In the genomic region with DNA sequence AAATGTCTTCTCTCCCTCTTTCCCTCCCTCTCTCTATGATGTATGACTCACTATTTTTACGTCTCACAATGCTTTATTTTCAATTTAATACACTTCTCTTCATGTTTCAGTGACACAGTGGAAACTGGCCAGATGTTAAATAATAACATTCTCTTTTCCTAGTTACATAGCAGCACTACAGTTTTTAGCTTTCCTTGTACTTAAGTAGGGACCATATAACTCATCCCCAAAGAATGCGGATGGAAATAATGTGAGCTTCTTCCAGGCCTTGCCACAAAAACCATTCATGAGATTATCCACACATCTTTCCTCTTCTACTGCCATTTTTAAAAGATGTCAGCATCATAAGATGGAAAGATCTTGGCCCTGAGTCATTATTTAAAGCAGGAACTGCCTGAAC, we compare ENCODE assay signal across 1 cellular context.
TF ChIP-seq lines count a peak whose summit lies in the region.

No MANE protein-coding gene starts in this region.

TF ChIP-seq in SK-N-SH, 30 proteins besides CTCF, POLR2A, EP300 and RAD21 (continued from another document):
- TF ChIP-seq SIN3A (IDR thresholded peaks at IDR 0.05; ENCODE audit: borderline replicate concordance, low read depth, low read length) (peak; percentile 74; the same call in 1 of the 2 replicates), RCOR1 (IDR thresholded peaks at IDR 0.05; ENCODE audit: low read length) (no peak), JUND (IDR thresholded peaks at IDR 0.05) (peak; percentile 91), NRF1 (IDR thresholded peaks at IDR 0.05; ENCODE audit: low read depth, low read length) (no peak), FOSL2 (IDR thresholded peaks at IDR 0.05; ENCODE audit: borderline replicate concordance, low read depth) (peak; percentile 73), FOXJ3 (CRISPR knock-in tag; IDR thresholded peaks at IDR 0.05) (no peak), YY1 (IDR thresholded peaks at IDR 0.05; ENCODE audit: low read depth) (peak; percentile 71; the same call in 1 of the 2 replicates), GABPA (IDR thresholded peaks at IDR 0.05; ENCODE audit: low read depth) (no peak), ELF1 (IDR thresholded peaks at IDR 0.05) (peak; percentile 96), RFX5 (IDR thresholded peaks at IDR 0.05; ENCODE audit: low read length) (no peak), SMC3 (IDR thresholded peaks at IDR 0.05; ENCODE audit: low read depth, low read length) (no peak), RXRA (IDR thresholded peaks at IDR 0.05; ENCODE audit: borderline replicate concordance, low read depth) (no peak; the same call in 1 of the 2 replicates), GATA2 (CRISPR knock-in tag; IDR thresholded peaks at IDR 0.05) (no peak), TCF12 (IDR thresholded peaks at IDR 0.05) (peak; percentile 86), FOXM1 (IDR thresholded peaks at IDR 0.05; ENCODE audit: low read depth) (peak; percentile 81)
- TF ChIP-seq, protein P1, sequence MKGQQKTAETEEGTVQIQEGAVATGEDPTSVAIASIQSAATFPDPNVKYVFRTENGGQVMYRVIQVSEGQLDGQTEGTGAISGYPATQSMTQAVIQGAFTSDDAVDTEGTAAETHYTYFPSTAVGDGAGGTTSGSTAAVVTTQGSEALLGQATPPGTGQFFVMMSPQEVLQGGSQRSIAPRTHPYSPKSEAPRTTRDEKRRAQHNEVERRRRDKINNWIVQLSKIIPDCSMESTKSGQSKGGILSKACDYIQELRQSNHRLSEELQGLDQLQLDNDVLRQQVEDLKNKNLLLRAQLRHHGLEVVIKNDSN (IDR thresholded peaks at IDR 0.05; ENCODE audit: borderline replicate concordance, low read depth), result no peak
- TF ChIP-seq, protein P2, sequence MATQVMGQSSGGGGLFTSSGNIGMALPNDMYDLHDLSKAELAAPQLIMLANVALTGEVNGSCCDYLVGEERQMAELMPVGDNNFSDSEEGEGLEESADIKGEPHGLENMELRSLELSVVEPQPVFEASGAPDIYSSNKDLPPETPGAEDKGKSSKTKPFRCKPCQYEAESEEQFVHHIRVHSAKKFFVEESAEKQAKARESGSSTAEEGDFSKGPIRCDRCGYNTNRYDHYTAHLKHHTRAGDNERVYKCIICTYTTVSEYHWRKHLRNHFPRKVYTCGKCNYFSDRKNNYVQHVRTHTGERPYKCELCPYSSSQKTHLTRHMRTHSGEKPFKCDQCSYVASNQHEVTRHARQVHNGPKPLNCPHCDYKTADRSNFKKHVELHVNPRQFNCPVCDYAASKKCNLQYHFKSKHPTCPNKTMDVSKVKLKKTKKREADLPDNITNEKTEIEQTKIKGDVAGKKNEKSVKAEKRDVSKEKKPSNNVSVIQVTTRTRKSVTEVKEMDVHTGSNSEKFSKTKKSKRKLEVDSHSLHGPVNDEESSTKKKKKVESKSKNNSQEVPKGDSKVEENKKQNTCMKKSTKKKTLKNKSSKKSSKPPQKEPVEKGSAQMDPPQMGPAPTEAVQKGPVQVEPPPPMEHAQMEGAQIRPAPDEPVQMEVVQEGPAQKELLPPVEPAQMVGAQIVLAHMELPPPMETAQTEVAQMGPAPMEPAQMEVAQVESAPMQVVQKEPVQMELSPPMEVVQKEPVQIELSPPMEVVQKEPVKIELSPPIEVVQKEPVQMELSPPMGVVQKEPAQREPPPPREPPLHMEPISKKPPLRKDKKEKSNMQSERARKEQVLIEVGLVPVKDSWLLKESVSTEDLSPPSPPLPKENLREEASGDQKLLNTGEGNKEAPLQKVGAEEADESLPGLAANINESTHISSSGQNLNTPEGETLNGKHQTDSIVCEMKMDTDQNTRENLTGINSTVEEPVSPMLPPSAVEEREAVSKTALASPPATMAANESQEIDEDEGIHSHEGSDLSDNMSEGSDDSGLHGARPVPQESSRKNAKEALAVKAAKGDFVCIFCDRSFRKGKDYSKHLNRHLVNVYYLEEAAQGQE (IDR thresholded peaks at IDR 0.05; ENCODE audit: low read depth, low read length), result no peak
- TF ChIP-seq, protein P3, sequence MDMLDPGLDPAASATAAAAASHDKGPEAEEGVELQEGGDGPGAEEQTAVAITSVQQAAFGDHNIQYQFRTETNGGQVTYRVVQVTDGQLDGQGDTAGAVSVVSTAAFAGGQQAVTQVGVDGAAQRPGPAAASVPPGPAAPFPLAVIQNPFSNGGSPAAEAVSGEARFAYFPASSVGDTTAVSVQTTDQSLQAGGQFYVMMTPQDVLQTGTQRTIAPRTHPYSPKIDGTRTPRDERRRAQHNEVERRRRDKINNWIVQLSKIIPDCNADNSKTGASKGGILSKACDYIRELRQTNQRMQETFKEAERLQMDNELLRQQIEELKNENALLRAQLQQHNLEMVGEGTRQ (IDR thresholded peaks at IDR 0.05; ENCODE audit: borderline replicate concordance, low read depth, low read length), result no peak
- TF ChIP-seq, protein P4, sequence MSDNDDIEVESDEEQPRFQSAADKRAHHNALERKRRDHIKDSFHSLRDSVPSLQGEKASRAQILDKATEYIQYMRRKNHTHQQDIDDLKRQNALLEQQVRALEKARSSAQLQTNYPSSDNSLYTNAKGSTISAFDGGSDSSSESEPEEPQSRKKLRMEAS (IDR thresholded peaks at IDR 0.05; ENCODE audit: low read depth), result 0 out of 2 replicates have a peak, but pooled peaks have one; percentile 35
- TF ChIP-seq, protein P5, sequence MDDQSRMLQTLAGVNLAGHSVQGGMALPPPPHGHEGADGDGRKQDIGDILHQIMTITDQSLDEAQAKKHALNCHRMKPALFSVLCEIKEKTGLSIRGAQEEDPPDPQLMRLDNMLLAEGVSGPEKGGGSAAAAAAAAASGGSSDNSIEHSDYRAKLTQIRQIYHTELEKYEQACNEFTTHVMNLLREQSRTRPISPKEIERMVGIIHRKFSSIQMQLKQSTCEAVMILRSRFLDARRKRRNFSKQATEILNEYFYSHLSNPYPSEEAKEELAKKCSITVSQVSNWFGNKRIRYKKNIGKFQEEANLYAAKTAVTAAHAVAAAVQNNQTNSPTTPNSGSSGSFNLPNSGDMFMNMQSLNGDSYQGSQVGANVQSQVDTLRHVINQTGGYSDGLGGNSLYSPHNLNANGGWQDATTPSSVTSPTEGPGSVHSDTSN (IDR thresholded peaks at IDR 0.05), result peak; percentile 83
- TF ChIP-seq, protein P6, sequence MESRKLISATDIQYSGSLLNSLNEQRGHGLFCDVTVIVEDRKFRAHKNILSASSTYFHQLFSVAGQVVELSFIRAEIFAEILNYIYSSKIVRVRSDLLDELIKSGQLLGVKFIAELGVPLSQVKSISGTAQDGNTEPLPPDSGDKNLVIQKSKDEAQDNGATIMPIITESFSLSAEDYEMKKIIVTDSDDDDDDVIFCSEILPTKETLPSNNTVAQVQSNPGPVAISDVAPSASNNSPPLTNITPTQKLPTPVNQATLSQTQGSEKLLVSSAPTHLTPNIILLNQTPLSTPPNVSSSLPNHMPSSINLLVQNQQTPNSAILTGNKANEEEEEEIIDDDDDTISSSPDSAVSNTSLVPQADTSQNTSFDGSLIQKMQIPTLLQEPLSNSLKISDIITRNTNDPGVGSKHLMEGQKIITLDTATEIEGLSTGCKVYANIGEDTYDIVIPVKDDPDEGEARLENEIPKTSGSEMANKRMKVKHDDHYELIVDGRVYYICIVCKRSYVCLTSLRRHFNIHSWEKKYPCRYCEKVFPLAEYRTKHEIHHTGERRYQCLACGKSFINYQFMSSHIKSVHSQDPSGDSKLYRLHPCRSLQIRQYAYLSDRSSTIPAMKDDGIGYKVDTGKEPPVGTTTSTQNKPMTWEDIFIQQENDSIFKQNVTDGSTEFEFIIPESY (IDR thresholded peaks at IDR 0.05; ENCODE audit: borderline replicate concordance, low read depth), result peak; percentile 53
